Comparison of ENCODE assay signal across 8 cellular contexts in genomic region chr5:149731332-149731616, GRCh38. TPM values are rescaled to one million over a fixed set of nuclear protein-coding genes. Genes with fewer than 3 reads are reported as not detected.
DNase-seq lines count a peak whose midpoint lies in the region; ATAC-seq and TF ChIP-seq lines count a peak whose summit lies in the region.

No MANE protein-coding gene starts in this region.

- no peak overlapping the region for H3K27ac Mint-ChIP-seq in nephron progenitor cell

- peaks cover 4% of the 10 kb centered on the region; the same call in 1 of the 2 replicates for H3K4me1 ChIP-seq in ES-I3 (ENCODE audit: insufficient read depth, low read length)

- peak overlapping the region in 55 of 59 donors; percentile 40 to 94 (median 82) for H3K27ac ChIP-seq in dorsolateral prefrontal cortex

- H3K4me1 Mint-ChIP-seq in nephron progenitor cell, result peaks cover 20% of the 10 kb centered on the region

- H3K9ac ChIP-seq in ES-I3 (ENCODE audit: low read depth, low read length), result peak overlapping the region; percentile 92; the same call in 1 of the 2 replicates

- H3K36me3 Mint-ChIP-seq in nephron progenitor cell (ENCODE audit: low read depth), result no peaks in the 10 kb centered on the region

- H3K4me3 ChIP-seq in dorsolateral prefrontal cortex, result peak overlapping the region; percentile 56 to 96 (median 82)

- DNase-seq in Kasumi-1 (lab: John Stamatoyannopoulos, UW), result peak; percentile 49 to 60
- DNase-seq in dorsolateral prefrontal cortex, result peak in 1 of 10 donors; percentile 45
- DNase-seq in nephron progenitor cell, result no peak
- DNase-seq in NCI-H1436 (lab: John Stamatoyannopoulos, UW), result no peak

- no peak for TF ChIP-seq CTCF in dorsolateral prefrontal cortex (IDR thresholded peaks at IDR 0.05 in 54 of 56, conservative IDR thresholded peaks at IDR 0.05 in 2 of 56; ENCODE audit: low read depth in 1 of 56, partially characterized antibody in 56 of 56)
- no peak for TF ChIP-seq CTCF in nephron progenitor cell (IDR thresholded peaks at IDR 0.05)

- ATAC-seq in GM19397 (IDR thresholded peaks at IDR 0.05; ENCODE audit: unreplicated experiment), result no peak
- no peak for ATAC-seq in HG02763 (IDR thresholded peaks at IDR 0.05; ENCODE audit: unreplicated experiment)
- ATAC-seq in GM19455 (IDR thresholded peaks at IDR 0.05; ENCODE audit: unreplicated experiment), result no peak

- no peaks in the 10 kb centered on the region for H3K9me3 Mint-ChIP-seq in nephron progenitor cell

- H3K36me3 ChIP-seq in ES-I3 (ENCODE audit: insufficient read depth, low read length), result no peaks in the 10 kb centered on the region

- H3K4me3 Mint-ChIP-seq in nephron progenitor cell, result peak overlapping the region; percentile 81

- peaks cover 63% of the 10 kb centered on the region for H3K27me3 Mint-ChIP-seq in nephron progenitor cell (ENCODE audit: low read depth, poor library complexity)

- H3K9me3 ChIP-seq in ES-I3 (ENCODE audit: control insufficient read depth, insufficient read depth, low read length), result no peaks in the 10 kb centered on the region

- intact Hi-C loops in dorsolateral prefrontal cortex (cut with DNase I), result loop anchor here in 1 of 2 donors (5.0 kb wide), 2 partner anchors 61 to 76 kb away; no protein-coding TSS in a partner anchor

- no peaks in the 10 kb centered on the region for H3K27me3 ChIP-seq in dorsolateral prefrontal cortex

RNA-seq across cellular contexts. Expression of gene PPARGC1B, which starts 1.2 kb away (rescaled TPM):
- total RNA-seq in dorsolateral prefrontal cortex, result 10 to 100 TPM in 116 of 120 experiments, 1 to 10 TPM in 4; 4.7 to 24.2 (median 15.6) TPM

Comparison
In these comparisons a context has a peak if more than half of its experiments do, and no peak if none do; other contexts are left out.
1. DNase-seq: peak in Kasumi-1 (2 of 2); none in nephron progenitor cell (single experiment) and NCI-H1436 (single experiment).